8 cellular contexts compared by ENCODE assay signal in the genomic region with DNA sequence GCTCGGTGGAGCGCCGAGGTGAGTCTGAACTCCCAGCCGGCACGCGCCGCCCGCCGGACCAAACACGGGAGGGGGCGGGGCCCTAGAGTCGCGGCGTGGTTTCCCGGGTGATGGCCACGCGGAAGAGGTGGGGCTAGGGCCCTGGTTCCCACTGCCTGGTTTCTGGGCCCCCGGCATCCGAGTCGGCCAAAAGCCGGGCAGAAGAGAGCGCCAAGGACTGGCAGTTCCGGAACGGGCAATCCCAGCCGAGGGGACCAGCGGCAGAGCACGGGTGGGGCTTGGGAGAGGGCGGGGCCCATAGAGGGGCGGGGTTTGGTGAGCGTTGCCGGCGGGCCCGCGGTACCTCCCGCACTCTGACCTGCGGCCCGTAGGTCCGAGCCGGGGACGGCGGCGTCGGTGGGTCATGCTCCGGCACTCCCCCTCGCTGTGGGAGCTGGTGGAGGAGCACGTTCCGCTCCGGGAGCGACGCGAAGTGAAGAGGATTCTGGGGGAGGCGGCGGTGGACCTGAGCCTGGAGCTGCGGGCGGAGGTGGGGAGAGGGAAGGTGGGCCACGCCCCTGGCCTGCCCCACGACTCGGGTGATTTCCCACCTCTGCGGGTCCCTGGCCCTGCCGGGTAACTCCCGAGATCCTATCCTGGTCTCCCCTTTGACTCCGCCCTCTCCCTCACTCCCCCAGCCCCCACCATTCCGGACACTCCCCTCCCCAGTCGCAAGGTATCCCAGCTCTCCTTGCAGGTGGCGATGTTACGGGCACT.
DNase-seq lines count a peak whose midpoint lies in the region; ATAC-seq and TF ChIP-seq lines count a peak whose summit lies in the region.

A gene (plus strand): TSS at position 124 of the 756 bp plus-strand sequence. CDS start 280 bp downstream, at position 404.

- peak; percentile 59 for DNase-seq in NK-92 treated with Interleukin-12 subunit alpha and Interleukin-12 subunit beta, amount 100 ng/mL, for 24 hours (lab: John Stamatoyannopoulos, UW)
- DNase-seq in NK-92 (lab: John Stamatoyannopoulos, UW; ENCODE audit: unreplicated experiment): no peak
- peak; percentile 88 for DNase-seq in NCI-H2227 (lab: John Stamatoyannopoulos, UW; ENCODE audit: unreplicated experiment)
- peak; percentile 54 for DNase-seq in activated CD4-positive, alpha-beta T cell treated with anti-CD3 and anti-CD28 coated beads for 1 hour
- peak; percentile 71 for DNase-seq in choroid plexus epithelial cell (ENCODE audit: low read depth)
- peak; percentile 57 to 74 for DNase-seq in stimulated activated CD4-positive, alpha-beta T cell treated with anti-CD3 and anti-CD28 coated beads, Interleukin-1b, Interleukin-23, amount 100 ng/mL, for 4 hours (ENCODE audit: low read depth in 2 of 2)

- H3K27me3 ChIP-seq in layer of hippocampus (ENCODE audit: control insufficient read depth, insufficient read depth, low read length): no peaks in the 10 kb centered on the region

- peak; percentile 59 for ATAC-seq in HG03039 (IDR thresholded peaks at IDR 0.05; ENCODE audit: unreplicated experiment)

- peak; percentile 14 for TF ChIP-seq CTCF in choroid plexus epithelial cell (conservative IDR thresholded peaks at IDR 0.05; ENCODE audit: low read depth, low read length)

- peak within 1 kb of the TSS; percentile 73 for H3K4me3 ChIP-seq in choroid plexus epithelial cell (ENCODE audit: low read depth, low read length)

- H3K27ac ChIP-seq in layer of hippocampus (ENCODE audit: low read depth, low read length): peak within 1 kb of the TSS; percentile 49
